ENCODE assay signal across 8 cellular contexts in genomic region chr1:99766378-99766800, GRCh38. TPM values are rescaled to one million over a fixed set of nuclear protein-coding genes. Genes with fewer than 3 reads are reported as not detected.
DNase-seq lines count a peak whose midpoint lies in the region; ATAC-seq and TF ChIP-seq lines count a peak whose summit lies in the region.

A gene with protein sequence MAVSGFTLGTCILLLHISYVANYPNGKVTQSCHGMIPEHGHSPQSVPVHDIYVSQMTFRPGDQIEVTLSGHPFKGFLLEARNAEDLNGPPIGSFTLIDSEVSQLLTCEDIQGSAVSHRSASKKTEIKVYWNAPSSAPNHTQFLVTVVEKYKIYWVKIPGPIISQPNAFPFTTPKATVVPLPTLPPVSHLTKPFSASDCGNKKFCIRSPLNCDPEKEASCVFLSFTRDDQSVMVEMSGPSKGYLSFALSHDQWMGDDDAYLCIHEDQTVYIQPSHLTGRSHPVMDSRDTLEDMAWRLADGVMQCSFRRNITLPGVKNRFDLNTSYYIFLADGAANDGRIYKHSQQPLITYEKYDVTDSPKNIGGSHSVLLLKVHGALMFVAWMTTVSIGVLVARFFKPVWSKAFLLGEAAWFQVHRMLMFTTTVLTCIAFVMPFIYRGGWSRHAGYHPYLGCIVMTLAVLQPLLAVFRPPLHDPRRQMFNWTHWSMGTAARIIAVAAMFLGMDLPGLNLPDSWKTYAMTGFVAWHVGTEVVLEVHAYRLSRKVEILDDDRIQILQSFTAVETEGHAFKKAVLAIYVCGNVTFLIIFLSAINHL (minus strand): TSS chr1:99766635. CDS start chr1:99748768, 17,867 bp downstream.

- peak within 1 kb of the TSS; percentile 80 for H3K4me3 ChIP-seq in coronary artery

- peak within 1 kb of the TSS; percentile 72 to 90 for H3K27ac ChIP-seq in coronary artery

- DNase-seq in Ammon's horn (ENCODE audit: low spot score): peak; percentile 63
- peak; percentile 55 to 72 (median 67) for DNase-seq in NCI-H1417 (lab: John Stamatoyannopoulos, UW)
- DNase-seq in coronary artery (ENCODE audit: low spot score): no peak
- DNase-seq in left colon: peak; percentile 61 to 76
- peak; percentile 0 to 9 for DNase-seq in stimulated activated CD8-positive, alpha-beta memory T cell treated with anti-CD3 and anti-CD28 coated beads, Interleukin-7, amount 100 ng/mL, for 1 hour (ENCODE audit: low read depth in 2 of 2)

- no peak for TF ChIP-seq CTCF in coronary artery (IDR thresholded peaks at IDR 0.05)

- no peaks in the 10 kb centered on the region for H3K36me3 Mint-ChIP-seq in T-helper 1 cell treated with Interleukin-12 subunit alpha and Interleukin-12 subunit beta and Interleukin-4 antibody, amounts not matched to agents 30 μg/mL and 1 μg/mL, for 36 hours (ENCODE audit: low read depth)

- peaks cover 60% of the 10 kb centered on the region for H3K27me3 Mint-ChIP-seq in T-helper 1 cell treated with Interleukin-12 subunit alpha and Interleukin-12 subunit beta and Interleukin-4 antibody, amounts not matched to agents 30 μg/mL and 1 μg/mL, for 36 hours (ENCODE audit: low read depth)

- ATAC-seq in GM18508 (IDR thresholded peaks at IDR 0.05; ENCODE audit: insufficient read depth, unreplicated experiment) (peak; percentile 86), HG02884 (IDR thresholded peaks at IDR 0.05; ENCODE audit: unreplicated experiment) (peak; percentile 92), left colon (peak; percentile 96)

- intact Hi-C loops in left colon (cut with DNase I, micrococcal nuclease): no loop called here

- H3K4me1 Mint-ChIP-seq in T-helper 1 cell treated with Interleukin-12 subunit alpha and Interleukin-12 subunit beta and Interleukin-4 antibody, amounts not matched to agents 30 μg/mL and 1 μg/mL, for 36 hours (ENCODE audit: low read depth): peaks cover 6% of the 10 kb centered on the region

- H3K4me3 Mint-ChIP-seq in T-helper 1 cell treated with Interleukin-12 subunit alpha and Interleukin-12 subunit beta and Interleukin-4 antibody, amounts not matched to agents 30 μg/mL and 1 μg/mL, for 36 hours: peak within 1 kb of the TSS; percentile 78

- no peaks in the 10 kb centered on the region for H3K9me3 Mint-ChIP-seq in T-helper 1 cell treated with Interleukin-12 subunit alpha and Interleukin-12 subunit beta and Interleukin-4 antibody, amounts not matched to agents 30 μg/mL and 1 μg/mL, for 36 hours

- peak within 1 kb of the TSS; percentile 38 for H3K27ac Mint-ChIP-seq in T-helper 1 cell treated with Interleukin-12 subunit alpha and Interleukin-12 subunit beta and Interleukin-4 antibody, amounts not matched to agents 30 μg/mL and 1 μg/mL, for 36 hours

RNA-seq across cellular contexts. Expression of the gene that starts here (rescaled TPM):
- 10 to 100 TPM; 12.3 to 22.9 TPM for total RNA-seq in left colon
